25 cellular contexts compared by ENCODE assay signal in genomic region chr6:157853018-157853805, GRCh38. TPM values are rescaled to one million over a fixed set of nuclear protein-coding genes. Genes with fewer than 3 reads are reported as not detected.
DNase-seq lines count a peak whose midpoint lies in the region; ATAC-seq, FAIRE-seq and TF ChIP-seq lines count a peak whose summit lies in the region.
"Had no signal": no experiment of that assay in that cellular context is flagged by ENCODE, and none has a peak within 500 bp of the region (broad histone marks: within the 10 kb centered on the region; RNA-seq: fewer than 3 reads in every experiment).

No MANE protein-coding gene starts in this region.

- H3K4me1 ChIP-seq in K562 (replicated peaks in 1 of 2; ENCODE audit: control insufficient read depth in 2 of 2, insufficient read depth in 2 of 2, low read length in 2 of 2) (peaks cover 20 to 37% of the 10 kb centered on the region in 2 experiments; a peak in 3 of 5 replicates), A673 (ENCODE audit: insufficient read depth, low read length, poor library complexity, severe bottlenecking) (no peaks in the 10 kb centered on the region)

- no peak overlapping the region for H3K4me2 ChIP-seq in K562 (ENCODE audit: insufficient read depth, low read length)

- FAIRE-seq in GM19239 (lab: Jason Lieb, UNC) (peak; percentile 73), K562 (lab: Jason Lieb, UNC) (no peak), islet of Langerhans (lab: Jason Lieb, UNC) (peak; percentile 65)
- FAIRE-seq: GM18507 had no signal

- CTCF ChIA-PET in K562 (lab: Yijun Ruan, JAX; ENCODE audit: low intra/inter-chr PET ratio) = no interaction called here
- CTCF ChIA-PET in A673 (lab: Charles Lee) = no interaction called here

- POLR2A ChIA-PET in K562 (lab: Yijun Ruan, JAX) (interaction anchor here (1.1 to 13.8 kb wide), 4 partner anchors 9 to 20 kb away, joined by 3 to 149 read pairs (median 4); no protein-coding TSS in a partner anchor), A673 (lab: Charles Lee; ENCODE audit: low non-redundant PET) (no interaction called here)

- intact Hi-C loops in K562 (cut with micrococcal nuclease) (no loop called here), A673 (cut with micrococcal nuclease; ENCODE audit: unreplicated experiment) (no loop called here)

- peaks cover 20 to 21% of the 10 kb centered on the region in 2 donors for H3K4me1 Mint-ChIP-seq in effector memory CD8-positive, alpha-beta T cell (ENCODE audit: low read depth in 2 of 2)

- WGBS in K562 (ENCODE audit: insufficient coverage, low coverage, missing lambda C conversion rate) = 81% methylated on average over 2 of the region's 2 CpGs

- no peak overlapping the region for H3K27ac Mint-ChIP-seq in effector memory CD8-positive, alpha-beta T cell

- BruUV-seq in K562 (replicated peaks; lab: Mats Ljungman, UMichigan) = no TSS peak
- no TSS peak for BruUV-seq in A673 (replicated peaks; lab: Mats Ljungman, UMichigan)

- H4K20me1 ChIP-seq in K562 (replicated peaks; ENCODE audit: control insufficient read depth, insufficient read depth, low read length) = peaks cover 21% of the 10 kb centered on the region; the same call in 1 of the 2 replicates

- H3K4me3 ChIP-seq in K562 (no peak overlapping the region), A673 (ENCODE audit: low read depth, low read length, poor library complexity, severe bottlenecking) (no peak overlapping the region)
- H3K4me3 ChIP-seq: GM23248, thyroid gland, vagina had no signal

- in situ Hi-C loops in K562 (cut with MboI) = no loop called here

- H2AFZ ChIP-seq in K562 (ENCODE audit: low read depth, low read length) = no peak overlapping the region
- H2AFZ ChIP-seq: GM23248 had no signal

- H3K4me3 Mint-ChIP-seq in effector memory CD8-positive, alpha-beta T cell = no peak overlapping the region

- H3K9me3 Mint-ChIP-seq in effector memory CD8-positive, alpha-beta T cell = peaks cover 1 to 7% of the 10 kb centered on the region in 2 donors

- H3K27ac ChIP-seq in K562 (ENCODE audit: extremely low read depth, low read depth, low read length) (no peak overlapping the region), A673 (ENCODE audit: low read depth, low read length, poor library complexity, severe bottlenecking) (no peak overlapping the region)
- H3K27ac ChIP-seq: brain microvascular endothelial cell, foreskin keratinocyte, GM23248, thyroid gland, vagina had no signal

- H3K79me2 ChIP-seq in K562 (ENCODE audit: control insufficient read depth, insufficient read depth, low read length) = peaks cover 100% of the 10 kb centered on the region

- H3K27me3 Mint-ChIP-seq in effector memory CD8-positive, alpha-beta T cell = no peaks in the 10 kb centered on the region

- TF ChIP-seq POLR2A in K562 (conservative IDR thresholded peaks at IDR 0.05) = no peak

- H3K9me3 ChIP-seq in K562 (replicated peaks; ENCODE audit: control insufficient read depth, insufficient read depth, low read depth, low read length) (peaks cover 15% of the 10 kb centered on the region; the same call in 1 of the 2 replicates), A673 (ENCODE audit: low read depth, low read length, poor library complexity, severe bottlenecking) (peaks cover 13% of the 10 kb centered on the region)
- H3K9me3 ChIP-seq: thyroid gland had no signal

- H3K36me3 ChIP-seq in K562 (ENCODE audit: control insufficient read depth, insufficient read depth, low read length) (peaks cover 6% of the 10 kb centered on the region), A673 (ENCODE audit: insufficient read depth, low read length, poor library complexity, severe bottlenecking) (no peaks in the 10 kb centered on the region)
- H3K36me3 ChIP-seq: brain microvascular endothelial cell, thyroid gland, vagina had no signal

- H3K36me3 Mint-ChIP-seq in effector memory CD8-positive, alpha-beta T cell (ENCODE audit: insufficient read depth) = peaks cover 8% of the 10 kb centered on the region

- no peak for TF ChIP-seq CTCF in K562 (IDR thresholded peaks at IDR 0.05 in 2 of 3, conservative IDR thresholded peaks at IDR 0.05 in 1 of 3; ENCODE audit: insufficient read depth in 2 of 3, low read depth in 1 of 3, low read length in 3 of 3)
- no peak for TF ChIP-seq CTCF in A673 (conservative IDR thresholded peaks at IDR 0.05; ENCODE audit: low read depth, low read length)

- ATAC-seq in K562 (no peak), GM21367 (IDR thresholded peaks at IDR 0.05; ENCODE audit: unreplicated experiment) (no peak)
- no peak for ATAC-seq in effector memory CD8-positive, alpha-beta T cell (replicated peaks)
- ATAC-seq: foreskin keratinocyte, left cardiac atrium, sciatic nerve had no signal

- H3K27me3 ChIP-seq in K562 (ENCODE audit: control insufficient read depth in 2 of 2, insufficient read depth in 2 of 2, low read length in 2 of 2) (no peaks in the 10 kb centered on the region), A673 (replicated peaks; ENCODE audit: insufficient read depth, low read depth, low read length, poor library complexity) (no peaks in the 10 kb centered on the region)
- H3K27me3 ChIP-seq: brain microvascular endothelial cell, foreskin keratinocyte, thyroid gland, vagina had no signal

- no peaks in the 10 kb centered on the region for H3K9me1 ChIP-seq in K562 (ENCODE audit: control insufficient read depth, insufficient read depth, low read length)

- no peak for TF ChIP-seq RAD21 in K562 (CRISPR knock-in tag; conservative IDR thresholded peaks at IDR 0.05 in 1 of 2, IDR thresholded peaks at IDR 0.05 in 1 of 2)

- TF ChIP-seq EP300 in K562 (IDR thresholded peaks at IDR 0.05; ENCODE audit: low read length) = no peak

- H3K9ac ChIP-seq in K562 (ENCODE audit: insufficient read depth in 1 of 2, low read depth in 2 of 2, low read length in 2 of 2) = no peak overlapping the region
- H3K9ac ChIP-seq: GM23248 had no signal

- DNase-seq in GM19239 (ENCODE audit: insufficient read length, low spot score) (no peak), LHCN-M2 (ENCODE audit: low read depth) (peak; percentile 28), K562 (ENCODE audit: extremely low read depth in 1 of 4, low spot score in 3 of 4) (no peak), DMS114 treated with DMSO at 0.1 percent for 48 hours (lab: John Stamatoyannopoulos, UW; ENCODE audit: unreplicated experiment) (no peak), A673 (ENCODE audit: low spot score) (no peak)
- no peak for DNase-seq in effector memory CD8-positive, alpha-beta T cell
- DNase-seq: activated CD4-positive, CD25-positive, alpha-beta regulatory T cell; activated CD8-positive, alpha-beta memory T cell treated with anti-CD3 and anti-CD28 coated beads, Interleukin-2, amount 50 U/mL, for 48 hours; brain microvascular endothelial cell; C1 segment of cervical spinal cord; foreskin keratinocyte; GM23248; left cardiac atrium; NCI-H1092; NCI-H187 treated with DMSO at 0.1 percent for 48 hours; NCI-H526 treated with DMSO at 0.1 percent for 48 hours; posterior cingulate gyrus; SHP77 treated with DMSO at 0.1 percent for 48 hours; stimulated activated naive CD4-positive, alpha-beta T cell treated with Interleukin-2 at 50 U/mL for 16 hours; thyroid gland had no signal

TF ChIP-seq in K562, 482 proteins besides CTCF, POLR2A, EP300 and RAD21 (continues in another document):
- no peak for TF ChIP-seq RBM25 (IDR thresholded peaks at IDR 0.05; ENCODE audit: low read depth, low read length, severe bottlenecking)
- no peak for TF ChIP-seq RNF2 (IDR thresholded peaks at IDR 0.05)
- TF ChIP-seq TAF1 (IDR thresholded peaks at IDR 0.05; ENCODE audit: control insufficient read depth, extremely low read depth, insufficient read depth, low read length, severe bottlenecking) = no peak
- TF ChIP-seq TRIM28 (IDR thresholded peaks at IDR 0.05) = peak; percentile 87
- 0 out of 2 replicates have a peak, but pooled peaks have one; percentile 13 for TF ChIP-seq NCOR1 (IDR thresholded peaks at IDR 0.05)
- no peak for TF ChIP-seq RAD51 (IDR thresholded peaks at IDR 0.05; ENCODE audit: borderline replicate concordance, low read depth)
- TF ChIP-seq TRIM25 (IDR thresholded peaks at IDR 0.05; ENCODE audit: borderline replicate concordance) = no peak
- TF ChIP-seq SRF (CRISPR knock-in tag; IDR thresholded peaks at IDR 0.05) = no peak

RNA-seq across cellular contexts. Expression of gene SNX9, which starts 30.2 kb away (rescaled TPM):
- total RNA-seq in LHCN-M2 (2014; rRNA removed) (14.6 and 15.6 TPM in 2 replicates), K562 (2014; rRNA removed) (57.1 and 64.3 TPM in 2 replicates), K562 (2014; rRNA removed; fragmentation: Illumina TruSeq; extraction: Trizol) (52.8 and 59.8 TPM in 2 replicates), K562 (2015; rRNA removed; fragmentation: Illumina TruSeq; extraction: Trizol) (45.2 and 48.1 TPM in 2 replicates), K562 (2021) (66.8 and 72.2 TPM in 2 replicates), A673 (2021) (24.8 and 29.5 TPM in 2 replicates)
- polyA plus RNA-seq in LHCN-M2 (2012) = 8.6 TPM
- 38.7 and 52.0 TPM in 2 replicates for total RNA-seq in K562 (2011; cell fraction: chromatin; rRNA removed; ENCODE audit: low replicate concordance)
- 23.3 and 24.7 TPM in 2 replicates for total RNA-seq in K562 (2011; cell fraction: nucleolus; rRNA removed)
- total RNA-seq in K562 (2011; cell fraction: nucleoplasm; rRNA removed) = 28.7 and 31.5 TPM in 2 replicates
- polyA plus RNA-seq in K562 (2011; rRNA removed) (63.6 and 80.2 TPM in 2 replicates), K562 (2014; fragmentation: Illumina TruSeq; extraction: Trizol) (79.5 and 81.7 TPM in 2 replicates), K562 (2014; fragmentation: Nextera tagmentation; extraction: Ambion mirVana) (1 to 10 TPM; 6.0 to 7.3 TPM), K562 (2014; rRNA removed) (61.3 and 70.0 TPM in 2 replicates)
- polyA plus RNA-seq in K562 (2011; cell fraction: cytosol; rRNA removed) = 35.7 and 42.0 TPM in 2 replicates
- 56.0 and 61.8 TPM in 2 replicates for polyA plus RNA-seq in K562 (2011; cell fraction: nucleus; rRNA removed)
- polyA plus RNA-seq in K562 (2012) = 38.3 and 43.4 TPM in 2 replicates
- polyA minus RNA-seq in K562 (2011; rRNA and poly(A)+ RNA removed) = 59.7 and 63.7 TPM in 2 replicates
- polyA minus RNA-seq in K562 (2011; cell fraction: cytosol; rRNA and poly(A)+ RNA removed) = 28.7 and 35.8 TPM in 2 replicates
- polyA minus RNA-seq in K562 (2011; cell fraction: nucleus; rRNA and poly(A)+ RNA removed) = 21.7 and 34.3 TPM in 2 replicates
